In the genomic region with DNA sequence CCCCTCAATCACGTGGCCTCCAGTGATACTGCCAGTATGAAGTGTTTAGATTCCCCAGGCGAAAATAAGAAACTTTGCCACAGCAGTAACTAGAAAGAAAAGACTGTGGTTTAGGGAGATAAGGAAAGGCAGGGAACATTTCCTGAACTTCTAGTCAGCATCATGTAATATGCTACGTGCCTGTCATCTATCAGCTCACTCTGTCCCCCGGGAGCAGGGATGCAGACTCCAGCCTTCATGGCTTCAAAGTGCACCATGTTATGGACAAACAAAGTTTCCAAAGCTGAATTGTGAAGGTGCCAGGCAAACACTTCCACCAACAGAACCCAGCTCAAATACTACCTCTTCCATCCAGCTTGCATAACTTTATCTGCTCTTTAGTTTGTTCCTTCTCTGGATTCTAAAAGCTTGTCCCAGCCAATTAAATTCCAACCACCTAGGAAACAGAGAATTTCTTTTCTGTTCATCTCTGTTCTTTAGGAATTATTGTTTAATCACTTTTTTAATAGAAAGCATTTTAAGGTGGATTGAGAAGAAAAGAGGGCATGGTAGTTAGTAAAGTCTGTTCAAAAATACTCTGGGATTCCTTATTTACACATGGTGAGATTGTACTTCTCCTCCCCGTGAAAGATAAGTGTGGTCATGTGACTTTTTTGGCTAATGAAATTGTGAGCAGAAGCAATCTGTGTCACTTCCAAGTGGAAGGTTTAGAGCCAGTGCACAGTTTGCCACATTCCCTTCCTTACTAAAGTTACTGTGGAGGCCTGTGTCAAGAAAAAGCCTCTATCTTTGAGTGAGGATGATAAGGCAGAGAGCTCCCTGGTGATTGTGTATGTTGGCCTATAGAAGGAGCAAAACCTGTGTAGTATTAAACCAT, we compare ENCODE assay signal across 14 cellular contexts.
DNase-seq lines count a peak whose midpoint lies in the region; ATAC-seq, FAIRE-seq and TF ChIP-seq lines count a peak whose summit lies in the region.
"Had no signal": no experiment of that assay in that cellular context is flagged by ENCODE, and none has a peak within 500 bp of the region (broad histone marks: within the 10 kb centered on the region; RNA-seq: fewer than 3 reads in every experiment).

No MANE protein-coding gene starts in this region.

- CTCF ChIA-PET in HepG2 (lab: Yijun Ruan, JAX; ENCODE audit: low intra/inter-chr PET ratio, low total read pairs) = no interaction called here

- H3K9ac ChIP-seq in liver (ENCODE audit: low read depth in 1 of 2, low read length in 2 of 2) (no peak overlapping the region), HepG2 (ENCODE audit: insufficient read depth, low read depth, low read length) (no peak overlapping the region)
- H3K9ac ChIP-seq: BLaER1 treated with 17β-estradiol and CSF1 and Interleukin-3, amounts not matched to agents 10 nM and 100 nM had no signal

- TF ChIP-seq EP300 in HepG2 (IDR thresholded peaks at IDR 0.05; ENCODE audit: low read depth in 2 of 2, low read length in 2 of 2) (no peak), HepG2 (CRISPR knock-in tag; IDR thresholded peaks at IDR 0.05; ENCODE audit: borderline replicate concordance) (no peak)

- TF ChIP-seq RAD21 in liver (IDR thresholded peaks at IDR 0.05) (no peak), HepG2 (CRISPR knock-in tag; IDR thresholded peaks at IDR 0.05) (no peak)

- no peak for ATAC-seq in HepG2
- ATAC-seq in heart right ventricle = peak in 5 of 8 donors; percentile 31 to 65 (median 41)
- ATAC-seq in left lobe of liver = peak; percentile 74
- ATAC-seq in HG03469 (IDR thresholded peaks at IDR 0.05; ENCODE audit: unreplicated experiment) = no peak
- ATAC-seq: GM23338 had no signal

- H3K79me2 ChIP-seq in HepG2 (ENCODE audit: insufficient read depth, low read length) = no peaks in the 10 kb centered on the region

- no peaks in the 10 kb centered on the region for H3K9me3 ChIP-seq in liver (ENCODE audit: control insufficient read depth in 4 of 4, low read length in 3 of 4)
- H3K9me3 ChIP-seq in HepG2 (ENCODE audit: low read length) = no peaks in the 10 kb centered on the region
- no peaks in the 10 kb centered on the region for H3K9me3 ChIP-seq in heart right ventricle
- H3K9me3 ChIP-seq: BLaER1 treated with 17β-estradiol and CSF1 and Interleukin-3, amounts not matched to agents 10 nM and 100 nM had no signal

- FAIRE-seq in HepG2 (lab: Jason Lieb, UNC) = no peak
- FAIRE-seq: GM18507 had no signal

- DNase-seq in HepG2 (ENCODE audit: low spot score) (no peak), heart right ventricle (no peak), left lobe of liver (ENCODE audit: low spot score) (no peak), 8988T (no peak), activated gamma-delta T cell (lab: John Stamatoyannopoulos, UW) (no peak)
- DNase-seq: CD4-positive, CD25-positive, alpha-beta regulatory T cell; DMS53; GF-D8; H7 had no signal

- H3K27me3 ChIP-seq in liver (ENCODE audit: control insufficient read depth in 4 of 4, insufficient read depth in 4 of 4, low read length in 3 of 4) (no peaks in the 10 kb centered on the region), HepG2 (ENCODE audit: control insufficient read depth in 1 of 2, insufficient read depth in 2 of 2, low read length in 2 of 2) (no peaks in the 10 kb centered on the region; a peak in 1 of 5 replicates), heart right ventricle (no peaks in the 10 kb centered on the region)
- H3K27me3 ChIP-seq: BLaER1 treated with 17β-estradiol and CSF1 and Interleukin-3, amounts not matched to agents 10 nM and 100 nM had no signal

- H3K27ac ChIP-seq in liver (ENCODE audit: low read depth in 1 of 2, low read length in 2 of 2) (no peak overlapping the region), HepG2 (ENCODE audit: extremely low read length, insufficient read depth, low read length) (no peak overlapping the region), heart right ventricle (no peak overlapping the region)
- H3K27ac ChIP-seq: BLaER1 treated with 17β-estradiol and CSF1 and Interleukin-3, amounts not matched to agents 10 nM and 100 nM had no signal

- H3K36me3 ChIP-seq in liver (ENCODE audit: control insufficient read depth in 4 of 4, insufficient read depth in 3 of 4, low read depth in 1 of 4, low read length in 3 of 4) = no peaks in the 10 kb centered on the region
- no peaks in the 10 kb centered on the region for H3K36me3 ChIP-seq in HepG2 (replicated peaks in 1 of 2; ENCODE audit: control insufficient read depth in 1 of 2, insufficient read depth in 2 of 2, low read length in 2 of 2)
- H3K36me3 ChIP-seq in heart right ventricle = no peaks in the 10 kb centered on the region
- H3K36me3 ChIP-seq: BLaER1 treated with 17β-estradiol and CSF1 and Interleukin-3, amounts not matched to agents 10 nM and 100 nM had no signal

- H3K4me3 ChIP-seq in liver (ENCODE audit: low read depth in 1 of 3, low read length in 3 of 3) (no peak overlapping the region), HepG2 (replicated peaks in 1 of 3; ENCODE audit: insufficient read depth in 1 of 3, low read depth in 2 of 3, low read length in 3 of 3) (no peak overlapping the region), heart right ventricle (no peak overlapping the region)
- H3K4me3 ChIP-seq: BLaER1 treated with 17β-estradiol and CSF1 and Interleukin-3, amounts not matched to agents 10 nM and 100 nM; GM23338 had no signal

- H3K4me1 ChIP-seq in liver (ENCODE audit: control insufficient read depth in 4 of 4, insufficient read depth in 4 of 4, low read length in 3 of 4) = peaks cover 0 to 3% (median 0%) of the 10 kb centered on the region in 4 donors
- H3K4me1 ChIP-seq in HepG2 (ENCODE audit: insufficient read depth, low read length) = no peaks in the 10 kb centered on the region
- peaks cover 0 to 11% (median 7%) of the 10 kb centered on the region in 9 donors for H3K4me1 ChIP-seq in heart right ventricle
- H3K4me1 ChIP-seq: BLaER1 treated with 17β-estradiol and CSF1 and Interleukin-3, amounts not matched to agents 10 nM and 100 nM had no signal

- no peak for TF ChIP-seq POLR2A in HepG2 (IDR thresholded peaks at IDR 0.05; ENCODE audit: insufficient read depth in 1 of 2, low read depth in 2 of 2, low read length in 2 of 2)

- no peak for TF ChIP-seq CTCF in liver (IDR thresholded peaks at IDR 0.05; ENCODE audit: low read depth, low read length, missing input control)
- no peak for TF ChIP-seq CTCF in HepG2 (CRISPR knock-in tag; IDR thresholded peaks at IDR 0.05)
- TF ChIP-seq CTCF in heart right ventricle (IDR thresholded peaks at IDR 0.05) = no peak

- no peak overlapping the region for H3K4me2 ChIP-seq in HepG2 (ENCODE audit: low read depth, low read length)
- H3K4me2 ChIP-seq: BLaER1 treated with 17β-estradiol and CSF1 and Interleukin-3, amounts not matched to agents 10 nM and 100 nM; GM23338 had no signal

- in situ Hi-C loops in HepG2 (cut with HindIII; ENCODE audit: extremely low pct_ligation_motif_present, low pct_unique_long_range_greater_than_20kb) = no loop called here

- H2AFZ ChIP-seq in HepG2 (ENCODE audit: low read length) = no peak overlapping the region
- H2AFZ ChIP-seq: GM23338 had no signal

- BruUV-seq in HepG2 (replicated peaks; lab: Mats Ljungman, UMichigan) = no TSS peak

- 48% methylated on average over 5 of the region's 5 CpGs for WGBS in liver
- WGBS in HepG2 (ENCODE audit: low lambda C conversion rate) = 11% methylated on average over 4 of the region's 5 CpGs
- WGBS in heart right ventricle, 2 donors = 26 to 33% methylated on average over 5 of the region's 5 CpGs

- H4K20me1 ChIP-seq in HepG2 (ENCODE audit: insufficient read depth, low read length) = no peaks in the 10 kb centered on the region
- H4K20me1 ChIP-seq: BLaER1 treated with 17β-estradiol and CSF1 and Interleukin-3, amounts not matched to agents 10 nM and 100 nM had no signal

- intact Hi-C loops in HepG2 (cut with micrococcal nuclease; ENCODE audit: unreplicated experiment) = no loop called here
- intact Hi-C loops in heart right ventricle (cut with DNase I) = no loop called here

- POLR2A ChIA-PET in HepG2 (lab: Yijun Ruan, JAX) = no interaction called here

TF ChIP-seq in liver, 16 proteins besides CTCF, POLR2A, EP300 and RAD21 (continues in another document):
- no peak for TF ChIP-seq HNF4G (IDR thresholded peaks at IDR 0.05)
- peak; percentile 18 for TF ChIP-seq FOXA2 (IDR thresholded peaks at IDR 0.05)
- TF ChIP-seq YY1 (IDR thresholded peaks at IDR 0.05) = peak; percentile 31
- TF ChIP-seq GABPA (IDR thresholded peaks at IDR 0.05 in 1 of 2, conservative IDR thresholded peaks at IDR 0.05 in 1 of 2) = no peak

TF ChIP-seq in HepG2, 621 proteins besides CTCF, POLR2A, EP300 and RAD21:
- no peak for TF ChIP-seq MNT (IDR thresholded peaks at IDR 0.05)
- no peak for TF ChIP-seq ZNF619 (CRISPR knock-in tag; IDR thresholded peaks at IDR 0.05)
- TF ChIP-seq ZNF616 (CRISPR knock-in tag; IDR thresholded peaks at IDR 0.05; ENCODE audit: low read depth) = no peak
- no peak for TF ChIP-seq ZNF672 (CRISPR knock-in tag; IDR thresholded peaks at IDR 0.05)
- no peak for TF ChIP-seq KLF9 (CRISPR knock-in tag; IDR thresholded peaks at IDR 0.05; ENCODE audit: low read depth)
- TF ChIP-seq CHCHD3 (CRISPR knock-in tag; IDR thresholded peaks at IDR 0.05) = no peak

Comparison
In these comparisons a context has a peak if more than half of its experiments do, and no peak if none do; other contexts are left out.
1. ATAC-seq: peak in heart right ventricle (5 of 8) and left lobe of liver (single experiment); none in HepG2 (single experiment) and HG03469 (single experiment).